1 cellular context compared by ENCODE assay signal in genomic region chr7:16688249-16688648, GRCh38.
TF ChIP-seq lines count a peak whose summit lies in the region.

No MANE protein-coding gene starts in this region.

TF ChIP-seq in GM12878, 131 proteins besides CTCF, POLR2A, EP300 and RAD21 (continued from another document):
- TF ChIP-seq, protein P1, sequence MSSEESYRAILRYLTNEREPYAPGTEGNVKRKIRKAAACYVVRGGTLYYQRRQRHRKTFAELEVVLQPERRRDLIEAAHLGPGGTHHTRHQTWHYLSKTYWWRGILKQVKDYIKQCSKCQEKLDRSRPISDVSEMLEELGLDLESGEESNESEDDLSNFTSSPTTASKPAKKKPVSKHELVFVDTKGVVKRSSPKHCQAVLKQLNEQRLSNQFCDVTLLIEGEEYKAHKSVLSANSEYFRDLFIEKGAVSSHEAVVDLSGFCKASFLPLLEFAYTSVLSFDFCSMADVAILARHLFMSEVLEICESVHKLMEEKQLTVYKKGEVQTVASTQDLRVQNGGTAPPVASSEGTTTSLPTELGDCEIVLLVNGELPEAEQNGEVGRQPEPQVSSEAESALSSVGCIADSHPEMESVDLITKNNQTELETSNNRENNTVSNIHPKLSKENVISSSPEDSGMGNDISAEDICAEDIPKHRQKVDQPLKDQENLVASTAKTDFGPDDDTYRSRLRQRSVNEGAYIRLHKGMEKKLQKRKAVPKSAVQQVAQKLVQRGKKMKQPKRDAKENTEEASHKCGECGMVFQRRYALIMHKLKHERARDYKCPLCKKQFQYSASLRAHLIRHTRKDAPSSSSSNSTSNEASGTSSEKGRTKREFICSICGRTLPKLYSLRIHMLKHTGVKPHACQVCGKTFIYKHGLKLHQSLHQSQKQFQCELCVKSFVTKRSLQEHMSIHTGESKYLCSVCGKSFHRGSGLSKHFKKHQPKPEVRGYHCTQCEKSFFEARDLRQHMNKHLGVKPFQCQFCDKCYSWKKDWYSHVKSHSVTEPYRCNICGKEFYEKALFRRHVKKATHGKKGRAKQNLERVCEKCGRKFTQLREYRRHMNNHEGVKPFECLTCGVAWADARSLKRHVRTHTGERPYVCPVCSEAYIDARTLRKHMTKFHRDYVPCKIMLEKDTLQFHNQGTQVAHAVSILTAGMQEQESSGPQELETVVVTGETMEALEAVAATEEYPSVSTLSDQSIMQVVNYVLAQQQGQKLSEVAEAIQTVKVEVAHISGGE (CRISPR knock-in tag; IDR thresholded peaks at IDR 0.05), result no peak
